Comparison of ENCODE assay signal across 22 cellular contexts in the genomic region with DNA sequence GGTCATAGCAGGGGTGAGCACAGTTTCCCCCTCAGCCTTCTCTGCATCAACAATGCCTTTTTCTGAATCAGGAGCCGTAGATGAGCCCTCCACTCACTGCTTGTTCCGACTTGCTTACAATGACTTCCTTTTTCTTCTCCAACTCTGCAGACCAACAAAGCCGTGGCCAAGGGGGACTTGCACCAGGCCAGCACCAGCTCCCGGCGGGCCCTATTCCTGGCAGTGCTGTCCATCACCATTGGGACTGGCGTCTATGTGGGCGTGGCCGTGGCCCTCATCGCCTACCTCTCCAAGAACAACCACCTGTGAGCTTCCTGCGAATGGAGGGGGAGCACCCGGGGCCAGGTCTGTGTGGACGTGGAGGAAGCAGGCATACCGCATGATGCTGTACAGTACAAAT.
DNase-seq lines count a peak whose midpoint lies in the region; ATAC-seq, FAIRE-seq and TF ChIP-seq lines count a peak whose summit lies in the region.
"Had no signal": no experiment of that assay in that cellular context is flagged by ENCODE, and none has a peak within 500 bp of the region (broad histone marks: within the 10 kb centered on the region; RNA-seq: fewer than 3 reads in every experiment).

No MANE protein-coding gene starts in this region.

- 75 to 88% (median 83%) methylated on average over 13 of the region's 13 CpGs for WGBS in heart left ventricle, 4 donors
- WGBS in HepG2 (ENCODE audit: low lambda C conversion rate) = 25% methylated on average over 13 of the region's 13 CpGs

- no TSS peak for BruUV-seq in HepG2 (replicated peaks; lab: Mats Ljungman, UMichigan)

- H3K36me3 ChIP-seq in heart left ventricle (peaks cover 0 to 2% (median 0%) of the 10 kb centered on the region in 9 donors), HepG2 (replicated peaks in 1 of 2; ENCODE audit: control insufficient read depth in 1 of 2, insufficient read depth in 2 of 2, low read length in 2 of 2) (no peaks in the 10 kb centered on the region)

- POLR2A ChIA-PET in HepG2 (lab: Yijun Ruan, JAX) = no interaction called here

- H3K27ac ChIP-seq in heart left ventricle (no peak overlapping the region), HepG2 (ENCODE audit: extremely low read length, insufficient read depth, low read length) (no peak overlapping the region)

- peaks cover 13% of the 10 kb centered on the region for H3K9me3 Mint-ChIP-seq in glutamatergic neuron (ENCODE audit: unreplicated experiment)
- no peaks in the 10 kb centered on the region for H3K9me3 Mint-ChIP-seq in activated T-cell treated with anti-CD3 and anti-CD28 coated beads, Interleukin-2, amount 50 U/mL, for 72 hours
- H3K9me3 Mint-ChIP-seq: CD8-positive, alpha-beta T cell; HFFc6 had no signal

- H4K20me1 ChIP-seq in HepG2 (ENCODE audit: insufficient read depth, low read length) = no peaks in the 10 kb centered on the region; the same call in 1 of the 2 replicates

- H3K36me3 Mint-ChIP-seq in glutamatergic neuron (ENCODE audit: unreplicated experiment) = peaks cover 14% of the 10 kb centered on the region
- no peaks in the 10 kb centered on the region for H3K36me3 Mint-ChIP-seq in activated T-cell treated with anti-CD3 and anti-CD28 coated beads, Interleukin-2, amount 50 U/mL, for 72 hours (ENCODE audit: insufficient read depth in 2 of 2)
- H3K36me3 Mint-ChIP-seq: CD8-positive, alpha-beta T cell had no signal

- CTCF ChIA-PET in HepG2 (lab: Yijun Ruan, JAX; ENCODE audit: low intra/inter-chr PET ratio, low total read pairs) = no interaction called here

- TF ChIP-seq POLR2A in heart left ventricle (IDR thresholded peaks at IDR 0.05) = no peak
- TF ChIP-seq POLR2A in HepG2 (IDR thresholded peaks at IDR 0.05; ENCODE audit: insufficient read depth in 1 of 2, low read depth in 2 of 2, low read length in 2 of 2) = no peak

- TF ChIP-seq CTCF in heart left ventricle (IDR thresholded peaks at IDR 0.05) = no peak
- TF ChIP-seq CTCF in glutamatergic neuron (IDR thresholded peaks at IDR 0.05; ENCODE audit: partially characterized antibody, unreplicated experiment) = no peak
- TF ChIP-seq CTCF in HepG2 (CRISPR knock-in tag; IDR thresholded peaks at IDR 0.05) = no peak

- peak overlapping the region; percentile 48 for H3K27ac Mint-ChIP-seq in glutamatergic neuron (ENCODE audit: unreplicated experiment)
- H3K27ac Mint-ChIP-seq in activated T-cell treated with anti-CD3 and anti-CD28 coated beads, Interleukin-2, amount 50 U/mL, for 72 hours = no peak overlapping the region
- H3K27ac Mint-ChIP-seq: CD8-positive, alpha-beta T cell; HFFc6 had no signal

- in situ Hi-C loops in HepG2 (cut with HindIII; ENCODE audit: extremely low pct_ligation_motif_present, low pct_unique_long_range_greater_than_20kb) = no loop called here

- no peaks in the 10 kb centered on the region for H3K79me2 ChIP-seq in HepG2 (ENCODE audit: insufficient read depth, low read length)

- H3K4me3 ChIP-seq in heart left ventricle (no peak overlapping the region), HepG2 (replicated peaks in 1 of 3; ENCODE audit: insufficient read depth in 1 of 3, low read depth in 2 of 3, low read length in 3 of 3) (no peak overlapping the region)
- H3K4me3 ChIP-seq: GM12878, K562 had no signal

- no peak overlapping the region for H2AFZ ChIP-seq in HepG2 (ENCODE audit: low read length)

- no peak overlapping the region for H3K4me2 ChIP-seq in HepG2 (ENCODE audit: low read depth, low read length)

- H3K4me1 ChIP-seq in heart left ventricle (no peaks in the 10 kb centered on the region), HepG2 (ENCODE audit: insufficient read depth, low read length) (no peaks in the 10 kb centered on the region)

- no peaks in the 10 kb centered on the region for H3K27me3 ChIP-seq in heart left ventricle
- peaks cover 14 to 41% of the 10 kb centered on the region in 2 experiments; a peak in 3 of 5 replicates for H3K27me3 ChIP-seq in HepG2 (ENCODE audit: control insufficient read depth in 1 of 2, insufficient read depth in 2 of 2, low read length in 2 of 2)

- H3K27me3 Mint-ChIP-seq in glutamatergic neuron (ENCODE audit: unreplicated experiment) = peaks cover 6% of the 10 kb centered on the region
- H3K27me3 Mint-ChIP-seq in activated T-cell treated with anti-CD3 and anti-CD28 coated beads, Interleukin-2, amount 50 U/mL, for 72 hours (ENCODE audit: low read depth) = no peaks in the 10 kb centered on the region

- no peak overlapping the region for H3K9ac ChIP-seq in HepG2 (ENCODE audit: insufficient read depth, low read depth, low read length)

- TF ChIP-seq RAD21 in HepG2 (CRISPR knock-in tag; IDR thresholded peaks at IDR 0.05) = no peak

- DNase-seq in cardiac septum (ENCODE audit: low spot score) = peak; percentile 58
- DNase-seq in heart left ventricle = no peak
- no peak for DNase-seq in glutamatergic neuron
- peak; percentile 64 for DNase-seq in pons (ENCODE audit: low spot score)
- DNase-seq in HepG2 (ENCODE audit: low spot score) = no peak
- DNase-seq in activated T-cell treated with anti-CD3 and anti-CD28 coated beads, Interleukin-2, amount 50 U/mL, for 72 hours = no peak
- DNase-seq: Calu3; CD8-positive, alpha-beta T cell; GF-D8; HFFc6; NCI-H1092 treated with DMSO at 0.1 percent for 48 hours; NCI-H146; NCI-H2029 treated with DMSO at 0.1 percent for 48 hours; NCI-H2171; NCI-H446; NK-92 treated with Interleukin-12 subunit alpha and Interleukin-12 subunit beta, amount 100 ng/mL, for 24 hours; SHP77 had no signal

- TF ChIP-seq EP300 in HepG2 (IDR thresholded peaks at IDR 0.05; ENCODE audit: low read depth in 2 of 2, low read length in 2 of 2) = no peak
- TF ChIP-seq EP300 in HepG2 (CRISPR knock-in tag; IDR thresholded peaks at IDR 0.05; ENCODE audit: borderline replicate concordance) = no peak

- no peak overlapping the region for H3K4me3 Mint-ChIP-seq in glutamatergic neuron (ENCODE audit: unreplicated experiment)
- no peak overlapping the region for H3K4me3 Mint-ChIP-seq in activated T-cell treated with anti-CD3 and anti-CD28 coated beads, Interleukin-2, amount 50 U/mL, for 72 hours
- H3K4me3 Mint-ChIP-seq: CD8-positive, alpha-beta T cell; HFFc6 had no signal

- H3K9me3 ChIP-seq in heart left ventricle = no peaks in the 10 kb centered on the region
- H3K9me3 ChIP-seq in HepG2 (ENCODE audit: low read length) = no peaks in the 10 kb centered on the region

- FAIRE-seq in HepG2 (lab: Jason Lieb, UNC) = no peak
- FAIRE-seq: GM12878, H54, K562 had no signal

- intact Hi-C loops in cardiac septum (cut with DNase I) (no loop called here), heart left ventricle (cut with DNase I) (no loop called here), HepG2 (cut with micrococcal nuclease; ENCODE audit: unreplicated experiment) (no loop called here)

- ATAC-seq in heart left ventricle = no peak
- no peak for ATAC-seq in GM18909 (IDR thresholded peaks at IDR 0.05; ENCODE audit: poor library complexity, unreplicated experiment)
- ATAC-seq in GM21619 (IDR thresholded peaks at IDR 0.05; ENCODE audit: unreplicated experiment) = no peak
- ATAC-seq in HepG2 = no peak
- ATAC-seq in activated T-cell treated with anti-CD3 and anti-CD28 coated beads, Interleukin-2, amount 50 U/mL, for 72 hours (replicated peaks in 1 of 2) = no peak
- ATAC-seq: CD8-positive, alpha-beta T cell; GM12878; K562 had no signal

- H3K4me1 Mint-ChIP-seq in glutamatergic neuron (ENCODE audit: low read depth, unreplicated experiment) = peaks cover 3% of the 10 kb centered on the region
- no peaks in the 10 kb centered on the region for H3K4me1 Mint-ChIP-seq in activated T-cell treated with anti-CD3 and anti-CD28 coated beads, Interleukin-2, amount 50 U/mL, for 72 hours (ENCODE audit: low read depth)

TF ChIP-seq in HepG2, 621 proteins besides CTCF, POLR2A, EP300 and RAD21:
- TF ChIP-seq NFKB2 (CRISPR knock-in tag; IDR thresholded peaks at IDR 0.05; ENCODE audit: borderline replicate concordance) (no peak), MZF1 (CRISPR knock-in tag; IDR thresholded peaks at IDR 0.05; ENCODE audit: borderline replicate concordance) (no peak), ZNF567 (CRISPR knock-in tag; IDR thresholded peaks at IDR 0.05; ENCODE audit: borderline replicate concordance) (no peak), THAP11 (CRISPR knock-in tag; IDR thresholded peaks at IDR 0.05) (no peak), ZBTB3 (CRISPR knock-in tag; IDR thresholded peaks at IDR 0.05; ENCODE audit: borderline replicate concordance, low read depth) (no peak), ZNF737 (CRISPR knock-in tag; IDR thresholded peaks at IDR 0.05; ENCODE audit: borderline replicate concordance) (no peak)
- TF ChIP-seq, protein P1, sequence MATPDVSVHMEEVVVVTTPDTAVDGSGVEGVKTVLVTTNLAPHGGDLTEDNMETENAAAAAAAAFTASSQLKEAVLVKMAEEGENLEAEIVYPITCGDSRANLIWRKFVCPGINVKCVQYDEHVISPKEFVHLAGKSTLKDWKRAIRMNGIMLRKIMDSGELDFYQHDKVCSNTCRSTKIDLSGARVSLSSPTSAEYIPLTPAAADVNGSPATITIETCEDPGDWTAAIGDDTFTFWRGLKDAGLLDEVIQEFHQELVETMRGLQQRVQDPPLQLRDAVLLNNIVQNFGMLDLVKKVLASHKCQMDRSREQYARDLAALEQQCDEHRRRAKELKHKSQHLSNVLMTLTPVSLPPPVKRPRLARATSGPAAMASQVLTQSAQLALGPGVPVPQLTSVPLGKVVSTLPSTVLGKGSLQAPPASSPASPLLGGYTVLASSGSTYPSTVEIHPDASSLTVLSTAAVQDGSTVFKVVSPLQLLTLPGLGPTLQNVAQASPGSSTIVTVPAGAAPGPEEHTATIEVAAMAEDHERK (CRISPR knock-in tag; IDR thresholded peaks at IDR 0.05; ENCODE audit: low read depth) = no peak

Comparison
In these comparisons a context has a peak if more than half of its experiments do, and no peak if none do; other contexts are left out.
1. DNase-seq: peak in cardiac septum (single experiment) and pons (single experiment); none in heart left ventricle (0 of 5), glutamatergic neuron (single experiment), HepG2 (single experiment) and activated T-cell treated with anti-CD3 and anti-CD28 coated beads, Interleukin-2, amount 50 U/mL, for 72 hours (0 of 2).